ENCODE assay signal across 7 cellular contexts in the genomic region with DNA sequence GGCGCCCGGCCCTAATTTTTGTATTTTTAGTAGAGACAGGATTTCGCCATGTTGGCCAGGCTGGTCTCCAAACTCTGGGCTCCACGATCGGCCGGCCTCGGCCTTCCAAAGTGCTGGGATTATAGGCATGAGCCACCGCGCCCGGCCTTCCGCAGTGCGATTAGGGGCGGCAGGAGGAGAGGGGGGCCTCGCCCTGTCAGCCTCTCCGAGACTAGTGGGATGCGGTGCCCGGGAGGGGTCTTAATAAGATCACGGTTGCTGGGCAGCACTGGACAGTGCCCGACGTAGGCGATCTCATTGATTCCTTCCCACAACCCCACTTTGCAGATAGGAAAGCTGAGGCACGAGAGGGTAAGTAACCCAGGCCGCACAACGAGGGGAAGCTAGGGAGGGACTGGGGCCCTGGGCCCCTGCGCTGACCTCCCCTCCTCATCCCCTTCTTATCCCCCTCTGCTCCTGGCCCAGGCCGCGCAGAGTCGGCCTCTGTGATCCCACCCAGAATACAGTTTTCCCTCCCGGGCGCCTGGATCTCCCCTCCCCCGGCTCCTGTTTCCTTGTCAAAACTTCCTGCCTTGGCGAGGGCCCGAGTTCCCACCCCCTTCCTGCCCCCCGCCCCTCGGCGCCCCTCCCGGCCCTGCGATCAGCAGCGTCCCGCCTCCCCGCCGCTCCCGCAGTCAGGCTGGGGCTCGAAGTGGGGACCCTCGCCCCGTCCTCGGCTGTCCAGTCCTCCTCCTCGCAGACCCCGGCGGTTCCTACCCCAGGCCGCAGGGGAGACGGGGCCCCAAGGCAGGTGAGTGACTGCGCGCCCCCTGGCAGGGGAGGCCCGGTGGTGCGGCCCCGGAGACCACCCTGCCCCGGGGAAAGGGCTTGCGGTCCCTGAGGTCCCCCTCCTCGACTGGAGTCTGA. TPM values are rescaled to one million over a fixed set of nuclear protein-coding genes. Genes with fewer than 3 reads are reported as not detected.
DNase-seq lines count a peak whose midpoint lies in the region; ATAC-seq, FAIRE-seq and TF ChIP-seq lines count a peak whose summit lies in the region.

TSS of gene PEAR1 (plus strand) at position 671 of the 906 bp plus-strand sequence. CDS start 10,209 bp downstream, outside the sequence.

- H3K79me2 ChIP-seq in PC-9 (ENCODE audit: low read depth) (no peaks in the 10 kb centered on the region), HepG2 (ENCODE audit: insufficient read depth, low read length) (no peaks in the 10 kb centered on the region)

- H3F3A ChIP-seq in PC-9 (ENCODE audit: insufficient read depth, low read depth) = peaks cover 28% of the 10 kb centered on the region

- H3K27ac ChIP-seq in PC-9 (no peak within 1 kb of the TSS), cingulate gyrus (ENCODE audit: low read depth, low read length) (peak within 1 kb of the TSS; percentile 88), HepG2 (ENCODE audit: extremely low read length, insufficient read depth, low read length) (no peak within 1 kb of the TSS), testis (peak within 1 kb of the TSS; percentile 73 to 90)

- no peaks in the 10 kb centered on the region for H3K36me3 ChIP-seq in PC-9 (ENCODE audit: low read depth)
- H3K36me3 ChIP-seq in HepG2 (replicated peaks in 1 of 2; ENCODE audit: control insufficient read depth in 1 of 2, insufficient read depth in 2 of 2, low read length in 2 of 2) = no peaks in the 10 kb centered on the region
- H3K36me3 ChIP-seq in testis (ENCODE audit: low read depth, missing control alignments) = no peaks in the 10 kb centered on the region

- BruUV-seq in PC-9 (replicated peaks; lab: Mats Ljungman, UMichigan) = no TSS peak
- no TSS peak for BruUV-seq in HepG2 (replicated peaks; lab: Mats Ljungman, UMichigan)

- in situ Hi-C loops in HepG2 (cut with HindIII; ENCODE audit: extremely low pct_ligation_motif_present, low pct_unique_long_range_greater_than_20kb) = loop anchor here (5.0 kb wide), 1 partner anchor 34 kb away; no protein-coding TSS in a partner anchor

- H3K9me3 ChIP-seq in PC-9 (ENCODE audit: insufficient read depth, low read depth) (no peaks in the 10 kb centered on the region), HepG2 (ENCODE audit: low read length) (no peaks in the 10 kb centered on the region), testis (no peaks in the 10 kb centered on the region)

- no peak for FAIRE-seq in HepG2 (lab: Jason Lieb, UNC)

- H4K20me1 ChIP-seq in PC-9 (ENCODE audit: insufficient read depth) = no peaks in the 10 kb centered on the region
- no peaks in the 10 kb centered on the region for H4K20me1 ChIP-seq in HepG2 (ENCODE audit: insufficient read depth, low read length)

- TF ChIP-seq POLR2A in HepG2 (IDR thresholded peaks at IDR 0.05; ENCODE audit: insufficient read depth in 1 of 2, low read depth in 2 of 2, low read length in 2 of 2) (no peak), testis (IDR thresholded peaks at IDR 0.05) (no peak)

- TF ChIP-seq CTCF in PC-9 (conservative IDR thresholded peaks at IDR 0.05) (no peak), HepG2 (CRISPR knock-in tag; IDR thresholded peaks at IDR 0.05) (no peak), testis (IDR thresholded peaks at IDR 0.05) (no peak)

- H3K27me3 ChIP-seq in PC-9 (ENCODE audit: insufficient read depth, low read depth) = peaks cover 8% of the 10 kb centered on the region; the same call in 1 of the 2 replicates
- H3K27me3 ChIP-seq in HepG2 (ENCODE audit: control insufficient read depth in 1 of 2, insufficient read depth in 2 of 2, low read length in 2 of 2) = peaks cover 4 to 65% of the 10 kb centered on the region in 2 experiments; a peak in 4 of 5 replicates
- no peaks in the 10 kb centered on the region for H3K27me3 ChIP-seq in testis

- H3K4me1 ChIP-seq in PC-9 (replicated peaks; ENCODE audit: insufficient read depth) (peaks cover 32% of the 10 kb centered on the region), HepG2 (ENCODE audit: insufficient read depth, low read length) (peaks cover 21% of the 10 kb centered on the region), testis (peaks cover 20% of the 10 kb centered on the region)

- CTCF ChIA-PET in PC-9 (lab: Charles Lee) (interaction anchor here (0.6 to 0.7 kb wide), 4 partner anchors 13 to 204 kb away, joined by 4 to 11 read pairs (median 8); partner anchors contain the start of gene LRRC71), HepG2 (lab: Yijun Ruan, JAX; ENCODE audit: low intra/inter-chr PET ratio, low total read pairs) (interaction anchor here (0.6 to 2.8 kb wide), 4 partner anchors 26 to 181 kb away, joined by 3 to 23 read pairs (median 8); partner anchors contain the start of gene LRRC71)

- H2AFZ ChIP-seq in PC-9 = no peak within 1 kb of the TSS; the same call in 1 of the 2 replicates
- no peak within 1 kb of the TSS for H2AFZ ChIP-seq in HepG2 (ENCODE audit: low read length)

- H3K9me2 ChIP-seq in PC-9 (ENCODE audit: insufficient read depth) = no peaks in the 10 kb centered on the region

- no peak for ATAC-seq in HepG2
- ATAC-seq in HG03196 (IDR thresholded peaks at IDR 0.05; ENCODE audit: unreplicated experiment) = no peak

- POLR2A ChIA-PET in PC-9 (lab: Charles Lee; ENCODE audit: unreplicated experiment) = interaction anchor here (0.6 kb wide), 1 partner anchor 38 kb away, joined by 6 read pairs; no protein-coding TSS in a partner anchor
- POLR2A ChIA-PET in HepG2 (lab: Yijun Ruan, JAX) = no interaction called here

- TF ChIP-seq RAD21 in HepG2 (CRISPR knock-in tag; IDR thresholded peaks at IDR 0.05) = no peak

- H3K4me2 ChIP-seq in PC-9 (peak within 1 kb of the TSS; percentile 60), HepG2 (ENCODE audit: low read depth, low read length) (no peak within 1 kb of the TSS)

- H3K9ac ChIP-seq in HepG2 (ENCODE audit: insufficient read depth, low read depth, low read length) = no peak within 1 kb of the TSS

- TF ChIP-seq EP300 in HepG2 (IDR thresholded peaks at IDR 0.05; ENCODE audit: low read depth in 2 of 2, low read length in 2 of 2) (no peak), HepG2 (CRISPR knock-in tag; IDR thresholded peaks at IDR 0.05; ENCODE audit: borderline replicate concordance) (no peak)

- DNase-seq in PC-9 (no peak), HepG2 (ENCODE audit: low spot score) (no peak), testis (peak; percentile 48), NCI-H187 treated with DMSO at 0.1 percent for 48 hours (lab: John Stamatoyannopoulos, UW) (no peak), NCI-H1436 (lab: John Stamatoyannopoulos, UW) (no peak)

- H3K4me3 ChIP-seq in PC-9 = peak within 1 kb of the TSS; percentile 24; the same call in 1 of the 2 replicates
- H3K4me3 ChIP-seq in HepG2 (replicated peaks in 1 of 3; ENCODE audit: insufficient read depth in 1 of 3, low read depth in 2 of 3, low read length in 3 of 3) = 0 out of 6 replicates have a peak within 1 kb of the TSS, but pooled peaks of 1 of the 3 experiments have one; percentile 11
- peak within 1 kb of the TSS; percentile 45 to 58 for H3K4me3 ChIP-seq in testis

- 46% methylated on average over 54 of the region's 60 CpGs for WGBS in HepG2 (ENCODE audit: low lambda C conversion rate)
- 6 to 7% methylated on average over 30 to 59 of the region's 60 CpGs for WGBS in testis, 2 donors

- intact Hi-C loops in PC-9 (cut with micrococcal nuclease; ENCODE audit: unreplicated experiment) = loop anchor here (5.0 to 10.0 kb wide), 2 partner anchors 182 to 264 kb away; no protein-coding TSS in a partner anchor
- intact Hi-C loops in HepG2 (cut with micrococcal nuclease; ENCODE audit: unreplicated experiment) = no loop called here
- intact Hi-C loops in testis (cut with DNase I; ENCODE audit: low total_unique reads) = no loop called here

RNA-seq across cellular contexts. Expression of gene PEAR1, which starts in this region (rescaled TPM):
- total RNA-seq in PC-9 (2021) = 9.8 and 12.2 TPM in 2 replicates
- total RNA-seq in HepG2 (2016; rRNA removed; fragmentation: Illumina TruSeq; extraction: Trizol) = 0.06 and 0.27 TPM in 2 replicates
- total RNA-seq in HepG2 (2016; cell fraction: cytosol; rRNA removed; fragmentation: Illumina TruSeq; extraction: Trizol; ENCODE audit: low read depth) = not detected in 2 replicates
- total RNA-seq in HepG2 (2016; cell fraction: insoluble cytoplasmic fraction; rRNA removed; fragmentation: Illumina TruSeq; extraction: Trizol) = 0.09 TPM in 1 of 2 replicates, not detected in the other
- 0.07 TPM in 1 of 2 replicates, not detected in the other for total RNA-seq in HepG2 (2016; cell fraction: membrane; rRNA removed; fragmentation: Illumina TruSeq; extraction: Trizol)
- total RNA-seq in HepG2 (2016; cell fraction: nucleus; rRNA removed; fragmentation: Illumina TruSeq; extraction: Trizol) = not detected in 2 replicates
- polyA plus RNA-seq in HepG2 (2011; rRNA removed) = 0.39 and 0.41 TPM in 2 replicates
- polyA plus RNA-seq in HepG2 (2011; cell fraction: cytosol; rRNA removed) = 0.12 and 0.20 TPM in 2 replicates
- 1.7 and 2.6 TPM in 2 replicates for polyA plus RNA-seq in HepG2 (2011; cell fraction: nucleus; rRNA removed)
- 0.03 and 0.21 TPM in 2 replicates for polyA plus RNA-seq in HepG2 (2012)
- polyA plus RNA-seq in HepG2 (2016; cell fraction: cytosol; fragmentation: Illumina TruSeq; extraction: Trizol; ENCODE audit: low read depth) = 0.10 TPM in 1 of 2 replicates, not detected in the other
- polyA plus RNA-seq in HepG2 (2016; cell fraction: insoluble cytoplasmic fraction; fragmentation: Illumina TruSeq; extraction: Trizol; ENCODE audit: low read depth) = not detected in 2 replicates
- polyA plus RNA-seq in HepG2 (2016; cell fraction: membrane; fragmentation: Illumina TruSeq; extraction: Trizol; ENCODE audit: low read depth) = 0.06 and 0.17 TPM in 2 replicates
- 0.79 and 1.1 TPM in 2 replicates for polyA plus RNA-seq in HepG2 (2016; cell fraction: nucleus; fragmentation: Illumina TruSeq; extraction: Trizol; ENCODE audit: insufficient read depth, low read depth)
- polyA minus RNA-seq in HepG2 (2011; rRNA and poly(A)+ RNA removed; ENCODE audit: low replicate concordance) = 0.20 and 0.98 TPM in 2 replicates
- polyA minus RNA-seq in HepG2 (2011; cell fraction: cytosol; rRNA and poly(A)+ RNA removed) = not detected in 2 replicates
- polyA minus RNA-seq in HepG2 (2011; cell fraction: nucleus; rRNA and poly(A)+ RNA removed) = 0.13 and 0.50 TPM in 2 replicates
- 10 to 100 TPM; 13.8 TPM for total RNA-seq in testis
- polyA plus RNA-seq in testis (ENCODE audit: insufficient read depth, low read depth, low replicate concordance) = 10.5 TPM

Comparison
In these comparisons a context has a peak if more than half of its experiments do, and no peak if none do; other contexts are left out.
1. H3K27ac ChIP-seq: peak in cingulate gyrus (single experiment) and testis (2 of 2); none in PC-9 (single experiment) and HepG2 (single experiment).